In genomic region chr1:211328084-211328694, GRCh38 we compare ENCODE assay signal across 1 cellular context.
TF ChIP-seq lines count a peak whose summit lies in the region.

No MANE protein-coding gene starts in this region.

TF ChIP-seq in GM12878, 131 proteins besides CTCF, POLR2A, EP300 and RAD21 (continued from another document):
- TF ChIP-seq REST (IDR thresholded peaks at IDR 0.05; ENCODE audit: low read depth, low read length): no peak
